8 cellular contexts compared by ENCODE assay signal in the genomic region with DNA sequence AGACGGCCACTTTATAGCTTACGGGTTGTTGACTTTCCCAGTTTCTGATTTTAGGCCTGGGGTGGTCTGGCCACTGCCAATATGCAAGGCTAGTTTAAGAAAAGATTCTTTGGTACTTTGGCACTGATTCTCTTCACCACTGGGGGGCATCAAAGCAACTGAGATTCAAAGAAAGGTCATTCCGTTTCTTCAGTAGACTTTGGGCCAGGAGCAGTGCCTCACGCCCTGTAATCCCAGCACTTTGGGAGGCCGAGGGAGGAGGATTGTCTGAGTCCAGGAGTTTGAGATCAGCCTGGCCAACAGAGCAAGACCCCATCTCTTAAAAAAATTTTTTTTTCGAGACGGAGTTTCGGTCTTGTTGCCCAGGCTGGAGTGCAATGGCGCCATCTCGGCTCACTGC. TPM values are rescaled to one million over a fixed set of nuclear protein-coding genes. Genes with fewer than 3 reads are reported as not detected.
DNase-seq lines count a peak whose midpoint lies in the region; ATAC-seq, FAIRE-seq and TF ChIP-seq lines count a peak whose summit lies in the region.

No MANE protein-coding gene starts in this region.

- no peak overlapping the region for H3K27ac ChIP-seq in SU-DHL-6 (ENCODE audit: low read depth, low read length)

- no peak overlapping the region for H3K9ac ChIP-seq in SU-DHL-6 (ENCODE audit: low read length)

- peak; percentile 57 for TF ChIP-seq CTCF in BE2C (IDR thresholded peaks at IDR 0.05; ENCODE audit: low read depth, low read length)
- peak; percentile 29 for TF ChIP-seq CTCF in SU-DHL-6 (IDR thresholded peaks at IDR 0.05; ENCODE audit: insufficient read depth, low read length, poor library complexity, severe bottlenecking)

- no peak overlapping the region for H3K4me2 ChIP-seq in SU-DHL-6 (ENCODE audit: low read depth, low read length, poor library complexity, severe bottlenecking)

- H3K9me3 ChIP-seq in BE2C (no peaks in the 10 kb centered on the region), SU-DHL-6 (ENCODE audit: insufficient read depth, low read length) (no peaks in the 10 kb centered on the region)

- no peaks in the 10 kb centered on the region for H3F3A ChIP-seq in SU-DHL-6 (ENCODE audit: insufficient read depth)

- H3K4me3 ChIP-seq in BE2C (ENCODE audit: low read depth, low read length) (no peak overlapping the region), SU-DHL-6 (ENCODE audit: insufficient read depth, low read length, poor library complexity, severe bottlenecking) (no peak overlapping the region)

- peak; percentile 71 for FAIRE-seq in GM19239 (lab: Jason Lieb, UNC)

- H3K27me3 ChIP-seq in BE2C (no peaks in the 10 kb centered on the region), SU-DHL-6 (ENCODE audit: low read length) (no peaks in the 10 kb centered on the region)

- DNase-seq in BE2C (peak; percentile 36), GM19239 (ENCODE audit: insufficient read length, low spot score) (peak; percentile 27), fibroblast of gingiva (ENCODE audit: low read depth) (peak; percentile 17), pons (ENCODE audit: low spot score) (peak; percentile 12), NCI-H1048 (lab: John Stamatoyannopoulos, UW) (no peak)
- no peak for DNase-seq in effector CD8-positive, alpha-beta T cell (lab: John Stamatoyannopoulos, UW)

- no peaks in the 10 kb centered on the region for H3K79me2 ChIP-seq in SU-DHL-6 (ENCODE audit: insufficient read depth, low read length)

- no peaks in the 10 kb centered on the region for H3K9me2 ChIP-seq in SU-DHL-6 (replicated peaks; ENCODE audit: insufficient read depth, low read length)

- H3K36me3 ChIP-seq in BE2C: peaks cover 26% of the 10 kb centered on the region
- peaks cover 27% of the 10 kb centered on the region for H3K36me3 ChIP-seq in SU-DHL-6 (ENCODE audit: low read length)

- no peak overlapping the region for H2AFZ ChIP-seq in SU-DHL-6 (ENCODE audit: low read depth, low read length, severe bottlenecking)

- no peaks in the 10 kb centered on the region for H3K4me1 ChIP-seq in BE2C

- no peaks in the 10 kb centered on the region for H4K20me1 ChIP-seq in SU-DHL-6 (ENCODE audit: low read depth, low read length)

- ATAC-seq in GM18909 (IDR thresholded peaks at IDR 0.05; ENCODE audit: poor library complexity, unreplicated experiment): no peak

RNA-seq across cellular contexts. Expression of gene RPA1, which starts 53.0 kb away (rescaled TPM):
- 67.9 TPM for polyA plus RNA-seq in BE2C (2012; ENCODE audit: insufficient read depth, insufficient read length, low read depth)

RNA-seq across cellular contexts. Expression of gene SMYD4, which starts 53.1 kb away (rescaled TPM):
- polyA plus RNA-seq in BE2C (2012; ENCODE audit: insufficient read depth, insufficient read length, low read depth): 4.3 TPM

Comparison
In these comparisons a context has a peak if more than half of its experiments do, and no peak if none do; other contexts are left out.
1. DNase-seq: peak in BE2C (single experiment), GM19239 (single experiment), fibroblast of gingiva (single experiment) and pons (single experiment); none in effector CD8-positive, alpha-beta T cell (single experiment) and NCI-H1048 (single experiment).